ENCODE assay signal across 2 cellular contexts in the genomic region with DNA sequence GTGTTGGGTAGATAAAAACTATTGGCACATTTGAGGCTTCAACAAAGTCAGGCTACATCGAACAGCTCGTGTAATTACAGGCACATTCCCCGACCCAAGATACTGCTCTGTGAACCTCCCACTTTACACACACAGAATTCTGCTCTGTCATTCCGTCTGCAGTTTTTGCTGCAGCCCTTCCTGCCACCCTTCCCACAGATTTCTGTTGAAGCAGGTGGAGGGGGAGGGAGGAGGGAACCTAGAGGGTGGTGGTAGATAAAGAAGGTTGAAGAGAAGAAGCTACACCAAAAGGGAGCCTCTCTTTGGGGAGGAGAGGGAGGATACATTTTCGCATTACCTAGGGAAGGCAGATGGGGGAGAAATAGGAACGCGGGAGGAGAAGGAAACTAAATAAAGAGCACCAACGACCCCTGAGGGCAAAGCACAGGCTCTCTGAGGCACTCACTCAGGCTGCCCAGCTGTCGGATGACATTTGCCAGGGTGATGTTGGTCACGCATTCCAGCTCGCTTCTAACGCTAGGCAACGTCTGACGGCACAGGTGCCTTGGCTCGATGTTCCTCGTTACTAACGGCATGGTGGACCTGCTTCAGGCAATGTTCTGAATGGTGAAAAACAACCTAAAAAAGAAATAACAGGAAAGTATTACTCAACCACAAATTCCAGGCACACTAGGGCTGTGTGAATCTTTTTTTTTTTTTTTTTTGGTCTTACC.
TF ChIP-seq lines count a peak whose summit lies in the region.

No MANE protein-coding gene starts in this region.

TF ChIP-seq in SK-N-SH, 30 proteins besides CTCF, POLR2A, EP300 and RAD21 (continued from another document):
- TF ChIP-seq, protein P1, sequence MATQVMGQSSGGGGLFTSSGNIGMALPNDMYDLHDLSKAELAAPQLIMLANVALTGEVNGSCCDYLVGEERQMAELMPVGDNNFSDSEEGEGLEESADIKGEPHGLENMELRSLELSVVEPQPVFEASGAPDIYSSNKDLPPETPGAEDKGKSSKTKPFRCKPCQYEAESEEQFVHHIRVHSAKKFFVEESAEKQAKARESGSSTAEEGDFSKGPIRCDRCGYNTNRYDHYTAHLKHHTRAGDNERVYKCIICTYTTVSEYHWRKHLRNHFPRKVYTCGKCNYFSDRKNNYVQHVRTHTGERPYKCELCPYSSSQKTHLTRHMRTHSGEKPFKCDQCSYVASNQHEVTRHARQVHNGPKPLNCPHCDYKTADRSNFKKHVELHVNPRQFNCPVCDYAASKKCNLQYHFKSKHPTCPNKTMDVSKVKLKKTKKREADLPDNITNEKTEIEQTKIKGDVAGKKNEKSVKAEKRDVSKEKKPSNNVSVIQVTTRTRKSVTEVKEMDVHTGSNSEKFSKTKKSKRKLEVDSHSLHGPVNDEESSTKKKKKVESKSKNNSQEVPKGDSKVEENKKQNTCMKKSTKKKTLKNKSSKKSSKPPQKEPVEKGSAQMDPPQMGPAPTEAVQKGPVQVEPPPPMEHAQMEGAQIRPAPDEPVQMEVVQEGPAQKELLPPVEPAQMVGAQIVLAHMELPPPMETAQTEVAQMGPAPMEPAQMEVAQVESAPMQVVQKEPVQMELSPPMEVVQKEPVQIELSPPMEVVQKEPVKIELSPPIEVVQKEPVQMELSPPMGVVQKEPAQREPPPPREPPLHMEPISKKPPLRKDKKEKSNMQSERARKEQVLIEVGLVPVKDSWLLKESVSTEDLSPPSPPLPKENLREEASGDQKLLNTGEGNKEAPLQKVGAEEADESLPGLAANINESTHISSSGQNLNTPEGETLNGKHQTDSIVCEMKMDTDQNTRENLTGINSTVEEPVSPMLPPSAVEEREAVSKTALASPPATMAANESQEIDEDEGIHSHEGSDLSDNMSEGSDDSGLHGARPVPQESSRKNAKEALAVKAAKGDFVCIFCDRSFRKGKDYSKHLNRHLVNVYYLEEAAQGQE (IDR thresholded peaks at IDR 0.05; ENCODE audit: low read depth, low read length), result no peak
- TF ChIP-seq, protein P2, sequence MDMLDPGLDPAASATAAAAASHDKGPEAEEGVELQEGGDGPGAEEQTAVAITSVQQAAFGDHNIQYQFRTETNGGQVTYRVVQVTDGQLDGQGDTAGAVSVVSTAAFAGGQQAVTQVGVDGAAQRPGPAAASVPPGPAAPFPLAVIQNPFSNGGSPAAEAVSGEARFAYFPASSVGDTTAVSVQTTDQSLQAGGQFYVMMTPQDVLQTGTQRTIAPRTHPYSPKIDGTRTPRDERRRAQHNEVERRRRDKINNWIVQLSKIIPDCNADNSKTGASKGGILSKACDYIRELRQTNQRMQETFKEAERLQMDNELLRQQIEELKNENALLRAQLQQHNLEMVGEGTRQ (IDR thresholded peaks at IDR 0.05; ENCODE audit: borderline replicate concordance, low read depth, low read length), result no peak
- peak; percentile 40; the same call in 1 of the 2 replicates for TF ChIP-seq MXI1 (IDR thresholded peaks at IDR 0.05; ENCODE audit: low read depth, low read length)
- TF ChIP-seq SIN3A (IDR thresholded peaks at IDR 0.05; ENCODE audit: borderline replicate concordance, low read depth, low read length), result no peak
- TF ChIP-seq GABPA (IDR thresholded peaks at IDR 0.05; ENCODE audit: low read depth), result no peak
- TF ChIP-seq MEF2A (IDR thresholded peaks at IDR 0.05; ENCODE audit: borderline replicate concordance, low read depth), result no peak

TF ChIP-seq in SK-N-SH treated with all-trans-retinoic acid at 6 μM for 48 hours, 23 proteins besides CTCF, POLR2A, EP300 and RAD21 (continued from another document):
- no peak for TF ChIP-seq TSHZ2 (CRISPR knock-in tag; IDR thresholded peaks at IDR 0.05)
- no peak for TF ChIP-seq ZNF565 (CRISPR knock-in tag; conservative IDR thresholded peaks at IDR 0.05; ENCODE audit: low read depth)
- TF ChIP-seq, protein P3, sequence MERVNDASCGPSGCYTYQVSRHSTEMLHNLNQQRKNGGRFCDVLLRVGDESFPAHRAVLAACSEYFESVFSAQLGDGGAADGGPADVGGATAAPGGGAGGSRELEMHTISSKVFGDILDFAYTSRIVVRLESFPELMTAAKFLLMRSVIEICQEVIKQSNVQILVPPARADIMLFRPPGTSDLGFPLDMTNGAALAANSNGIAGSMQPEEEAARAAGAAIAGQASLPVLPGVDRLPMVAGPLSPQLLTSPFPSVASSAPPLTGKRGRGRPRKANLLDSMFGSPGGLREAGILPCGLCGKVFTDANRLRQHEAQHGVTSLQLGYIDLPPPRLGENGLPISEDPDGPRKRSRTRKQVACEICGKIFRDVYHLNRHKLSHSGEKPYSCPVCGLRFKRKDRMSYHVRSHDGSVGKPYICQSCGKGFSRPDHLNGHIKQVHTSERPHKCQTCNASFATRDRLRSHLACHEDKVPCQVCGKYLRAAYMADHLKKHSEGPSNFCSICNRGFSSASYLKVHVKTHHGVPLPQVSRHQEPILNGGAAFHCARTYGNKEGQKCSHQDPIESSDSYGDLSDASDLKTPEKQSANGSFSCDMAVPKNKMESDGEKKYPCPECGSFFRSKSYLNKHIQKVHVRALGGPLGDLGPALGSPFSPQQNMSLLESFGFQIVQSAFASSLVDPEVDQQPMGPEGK (CRISPR knock-in tag; IDR thresholded peaks at IDR 0.05; ENCODE audit: borderline replicate concordance), result no peak
- TF ChIP-seq, protein P4, sequence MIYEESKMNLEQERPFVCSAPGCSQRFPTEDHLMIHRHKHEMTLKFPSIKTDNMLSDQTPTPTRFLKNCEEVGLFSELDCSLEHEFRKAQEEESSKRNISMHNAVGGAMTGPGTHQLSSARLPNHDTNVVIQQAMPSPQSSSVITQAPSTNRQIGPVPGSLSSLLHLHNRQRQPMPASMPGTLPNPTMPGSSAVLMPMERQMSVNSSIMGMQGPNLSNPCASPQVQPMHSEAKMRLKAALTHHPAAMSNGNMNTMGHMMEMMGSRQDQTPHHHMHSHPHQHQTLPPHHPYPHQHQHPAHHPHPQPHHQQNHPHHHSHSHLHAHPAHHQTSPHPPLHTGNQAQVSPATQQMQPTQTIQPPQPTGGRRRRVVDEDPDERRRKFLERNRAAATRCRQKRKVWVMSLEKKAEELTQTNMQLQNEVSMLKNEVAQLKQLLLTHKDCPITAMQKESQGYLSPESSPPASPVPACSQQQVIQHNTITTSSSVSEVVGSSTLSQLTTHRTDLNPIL (CRISPR knock-in tag; IDR thresholded peaks at IDR 0.05; ENCODE audit: low read depth), result no peak
- no peak for TF ChIP-seq ARNTL (CRISPR knock-in tag; IDR thresholded peaks at IDR 0.05; ENCODE audit: borderline replicate concordance, low read depth)
- no peak for TF ChIP-seq OSR1 (CRISPR knock-in tag; IDR thresholded peaks at IDR 0.05)
- TF ChIP-seq ISL1 (CRISPR knock-in tag; IDR thresholded peaks at IDR 0.05), result no peak
TF ChIP-seq in SK-N-SH treated with all-trans-retinoic acid at 6 μM for 48 hours: peak in this region for 0.
